In the genomic region with DNA sequence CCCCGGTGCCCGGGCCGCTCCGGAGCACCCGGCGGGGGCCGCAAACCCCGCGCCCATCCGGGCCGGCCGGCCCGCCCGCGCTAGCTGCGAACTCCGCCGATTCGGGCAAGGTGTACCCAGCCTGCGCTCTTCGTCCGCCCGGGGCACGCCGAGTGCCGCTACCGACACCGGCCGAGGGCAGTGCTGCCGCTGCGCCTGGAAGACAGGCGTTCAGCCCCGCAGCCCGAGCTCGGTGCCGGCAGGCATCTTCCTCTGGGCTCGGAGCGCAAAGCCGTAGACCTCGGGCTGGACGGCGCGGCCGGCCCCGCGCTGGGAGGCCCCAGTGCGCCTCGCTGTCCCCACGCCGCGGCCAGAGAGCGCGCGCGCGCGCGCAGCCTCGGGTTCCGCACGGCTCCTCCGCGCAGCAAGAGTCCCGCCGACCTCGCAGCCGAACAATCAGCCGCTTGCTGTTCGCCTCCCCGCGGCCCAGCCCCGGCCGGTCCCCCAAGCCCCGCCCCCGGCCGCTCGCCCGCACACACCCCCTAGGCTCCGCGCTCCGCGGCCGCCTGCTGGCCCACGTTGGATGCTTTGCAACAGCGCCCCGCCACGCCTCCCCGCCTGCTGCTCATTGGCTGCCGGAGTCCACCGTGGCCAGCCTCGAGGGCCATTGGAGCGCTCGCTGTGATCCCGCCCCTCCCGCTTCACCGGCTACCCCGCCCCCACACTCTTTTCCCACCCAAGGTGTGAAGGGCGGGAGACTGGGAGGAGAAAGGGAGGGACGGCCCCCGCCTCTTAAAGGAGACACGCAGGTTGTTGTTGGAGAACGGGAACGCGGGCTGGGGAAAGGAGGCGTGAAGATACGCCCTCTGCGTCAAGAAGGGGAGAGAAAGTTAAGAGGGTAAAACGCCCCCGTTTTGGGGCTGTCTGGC, we compare ENCODE assay signal across 8 cellular contexts. TPM values are rescaled to one million over a fixed set of nuclear protein-coding genes. Genes with fewer than 3 reads are reported as not detected.
DNase-seq lines count a peak whose midpoint lies in the region; ATAC-seq and TF ChIP-seq lines count a peak whose summit lies in the region.

A gene with protein sequence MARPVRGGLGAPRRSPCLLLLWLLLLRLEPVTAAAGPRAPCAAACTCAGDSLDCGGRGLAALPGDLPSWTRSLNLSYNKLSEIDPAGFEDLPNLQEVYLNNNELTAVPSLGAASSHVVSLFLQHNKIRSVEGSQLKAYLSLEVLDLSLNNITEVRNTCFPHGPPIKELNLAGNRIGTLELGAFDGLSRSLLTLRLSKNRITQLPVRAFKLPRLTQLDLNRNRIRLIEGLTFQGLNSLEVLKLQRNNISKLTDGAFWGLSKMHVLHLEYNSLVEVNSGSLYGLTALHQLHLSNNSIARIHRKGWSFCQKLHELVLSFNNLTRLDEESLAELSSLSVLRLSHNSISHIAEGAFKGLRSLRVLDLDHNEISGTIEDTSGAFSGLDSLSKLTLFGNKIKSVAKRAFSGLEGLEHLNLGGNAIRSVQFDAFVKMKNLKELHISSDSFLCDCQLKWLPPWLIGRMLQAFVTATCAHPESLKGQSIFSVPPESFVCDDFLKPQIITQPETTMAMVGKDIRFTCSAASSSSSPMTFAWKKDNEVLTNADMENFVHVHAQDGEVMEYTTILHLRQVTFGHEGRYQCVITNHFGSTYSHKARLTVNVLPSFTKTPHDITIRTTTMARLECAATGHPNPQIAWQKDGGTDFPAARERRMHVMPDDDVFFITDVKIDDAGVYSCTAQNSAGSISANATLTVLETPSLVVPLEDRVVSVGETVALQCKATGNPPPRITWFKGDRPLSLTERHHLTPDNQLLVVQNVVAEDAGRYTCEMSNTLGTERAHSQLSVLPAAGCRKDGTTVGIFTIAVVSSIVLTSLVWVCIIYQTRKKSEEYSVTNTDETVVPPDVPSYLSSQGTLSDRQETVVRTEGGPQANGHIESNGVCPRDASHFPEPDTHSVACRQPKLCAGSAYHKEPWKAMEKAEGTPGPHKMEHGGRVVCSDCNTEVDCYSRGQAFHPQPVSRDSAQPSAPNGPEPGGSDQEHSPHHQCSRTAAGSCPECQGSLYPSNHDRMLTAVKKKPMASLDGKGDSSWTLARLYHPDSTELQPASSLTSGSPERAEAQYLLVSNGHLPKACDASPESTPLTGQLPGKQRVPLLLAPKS (minus strand): TSS at position 448 of the 908 bp plus-strand sequence. CDS start 615 bp downstream, outside the sequence.

- CTCF ChIA-PET in activated CD4-positive, alpha-beta T cell treated with anti-CD3 and anti-CD28 coated beads for 36 hours (lab: Charles Lee) = interaction anchor here (1.0 to 2.1 kb wide), 2 partner anchors 11 to 34 kb away, joined by 3 to 7 read pairs; no protein-coding TSS in a partner anchor

- no peaks in the 10 kb centered on the region for H3K9me3 Mint-ChIP-seq in activated CD4-positive, alpha-beta T cell treated with anti-CD3 and anti-CD28 coated beads for 36 hours (ENCODE audit: low read depth)
- H3K9me3 Mint-ChIP-seq in chondrocyte (ENCODE audit: low read depth) = no peaks in the 10 kb centered on the region

- peak within 1 kb of the TSS; percentile 80 for H3K4me3 ChIP-seq in AG09309 (ENCODE audit: control insufficient read depth, low read depth, low read length)

- ATAC-seq in GM19035 (IDR thresholded peaks at IDR 0.05; ENCODE audit: unreplicated experiment) (peak; percentile 95), HG03342 (IDR thresholded peaks at IDR 0.05; ENCODE audit: unreplicated experiment) (peak; percentile 98)
- peak; percentile 97 for ATAC-seq in activated CD4-positive, alpha-beta T cell treated with anti-CD3 and anti-CD28 coated beads for 36 hours

- intact Hi-C loops in activated CD4-positive, alpha-beta T cell treated with anti-CD3 and anti-CD28 coated beads for 36 hours (cut with DNase I, micrococcal nuclease) = loop anchor here (1.0 to 5.0 kb wide), 8 partner anchors 29 to 497 kb away; a partner anchor contains a TSS

- peak within 1 kb of the TSS; percentile 87 for H3K27ac Mint-ChIP-seq in activated CD4-positive, alpha-beta T cell treated with anti-CD3 and anti-CD28 coated beads for 36 hours
- peak within 1 kb of the TSS; percentile 97 for H3K27ac Mint-ChIP-seq in chondrocyte (ENCODE audit: unreplicated experiment)

- peaks cover 9% of the 10 kb centered on the region for H3K27me3 Mint-ChIP-seq in activated CD4-positive, alpha-beta T cell treated with anti-CD3 and anti-CD28 coated beads for 36 hours
- no peaks in the 10 kb centered on the region for H3K27me3 Mint-ChIP-seq in chondrocyte (ENCODE audit: low read depth)

- POLR2A ChIA-PET in activated CD4-positive, alpha-beta T cell treated with anti-CD3 and anti-CD28 coated beads for 36 hours (lab: Charles Lee) = no interaction called here

- no peaks in the 10 kb centered on the region for H3K36me3 Mint-ChIP-seq in activated CD4-positive, alpha-beta T cell treated with anti-CD3 and anti-CD28 coated beads for 36 hours (ENCODE audit: low read depth)
- peaks cover 3% of the 10 kb centered on the region for H3K36me3 Mint-ChIP-seq in chondrocyte (ENCODE audit: low read depth)

- peak; percentile 84 for DNase-seq in AG09309 (ENCODE audit: low read depth)
- DNase-seq in NCI-H446 treated with DMSO at 0.1 percent for 48 hours (lab: John Stamatoyannopoulos, UW) = peak; percentile 91
- peak; percentile 99 for DNase-seq in activated CD4-positive, alpha-beta T cell treated with anti-CD3 and anti-CD28 coated beads for 36 hours
- peak; percentile 100 for DNase-seq in chondrocyte (ENCODE audit: low spot score)
- DNase-seq in kidney glomerular epithelial cell (lab: John Stamatoyannopoulos, UW) = peak; percentile 95
- peak; percentile 96 to 99 for DNase-seq in stimulated activated CD4-positive, alpha-beta T cell treated with anti-CD3 and anti-CD28 coated beads, Interleukin-15, amount 100 ng/mL, for 48 hours (ENCODE audit: low read depth in 2 of 2)

- H3K4me1 Mint-ChIP-seq in activated CD4-positive, alpha-beta T cell treated with anti-CD3 and anti-CD28 coated beads for 36 hours = peaks cover 52% of the 10 kb centered on the region
- peaks cover 62% of the 10 kb centered on the region for H3K4me1 Mint-ChIP-seq in chondrocyte (ENCODE audit: low read depth)

- TF ChIP-seq CTCF in AG09309 (IDR thresholded peaks at IDR 0.05; ENCODE audit: control insufficient read depth, insufficient read depth, low read depth, low read length, missing control alignments) = no peak
- TF ChIP-seq CTCF in chondrocyte (IDR thresholded peaks at IDR 0.05) = peak; percentile 74

- H3K4me3 Mint-ChIP-seq in activated CD4-positive, alpha-beta T cell treated with anti-CD3 and anti-CD28 coated beads for 36 hours = peak within 1 kb of the TSS; percentile 96
- peak within 1 kb of the TSS; percentile 99 for H3K4me3 Mint-ChIP-seq in chondrocyte (ENCODE audit: unreplicated experiment)

RNA-seq across cellular contexts. Expression of the gene that starts here (rescaled TPM):
- 10 to 100 TPM; 19.1 to 22.7 TPM for total RNA-seq in activated CD4-positive, alpha-beta T cell treated with anti-CD3 and anti-CD28 coated beads for 36 hours
- total RNA-seq in chondrocyte = 66.8 to 111 TPM (median 108 TPM) in 3 replicates

Comparison
In these comparisons a context has a peak if more than half of its experiments do, and no peak if none do; other contexts are left out.
1. Peak in every context shown above with its lines: DNase-seq, ATAC-seq and H3K4me3 ChIP-seq.